1 cellular context compared by ENCODE assay signal in the genomic region with DNA sequence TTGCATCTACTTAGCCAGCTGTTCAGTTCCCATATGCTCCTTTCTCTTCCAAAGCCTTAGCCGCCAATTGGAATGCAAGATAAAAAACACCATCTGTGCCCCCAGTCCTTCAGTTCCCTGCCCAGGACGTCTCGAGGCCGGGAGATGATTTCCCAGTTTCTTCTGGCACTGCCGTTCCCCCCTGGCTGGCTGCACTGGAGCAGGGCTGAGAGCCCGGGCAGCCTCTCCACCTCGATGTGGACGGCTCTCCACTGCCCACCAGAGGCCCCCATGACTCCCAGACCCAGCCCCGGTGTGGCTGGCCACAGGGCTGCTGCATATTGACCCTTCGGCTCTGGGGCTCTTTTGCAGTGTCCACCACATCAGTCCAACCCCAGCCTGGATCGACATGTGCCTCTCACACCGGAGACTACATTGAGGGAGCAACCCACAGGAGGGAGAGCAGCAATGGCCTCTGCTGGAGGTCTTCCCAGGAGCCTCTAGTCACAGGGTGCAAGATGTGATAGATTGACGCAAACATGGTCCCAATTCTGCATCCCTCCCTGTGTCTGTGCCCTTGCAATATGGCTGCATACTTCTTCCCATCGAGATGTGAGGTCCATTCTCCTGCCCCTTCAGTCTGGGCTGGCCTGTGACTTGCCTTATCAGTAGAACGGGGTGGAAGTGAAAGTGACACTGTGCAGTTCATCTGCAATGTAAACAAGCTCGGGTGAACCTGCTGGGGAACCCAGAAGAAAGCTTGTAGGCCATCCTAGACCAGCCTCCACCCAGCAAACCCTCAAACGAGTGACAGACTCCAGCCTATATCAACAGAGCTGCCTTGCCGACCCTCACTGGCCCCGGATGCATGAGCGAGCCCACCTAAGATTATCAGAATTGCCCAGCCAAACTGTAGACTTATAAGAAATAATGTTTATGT.
TF ChIP-seq lines count a peak whose summit lies in the region.

No MANE protein-coding gene starts in this region.

TF ChIP-seq in GM23338, 12 proteins besides CTCF, POLR2A, EP300 and RAD21 (continued from another document):
- TF ChIP-seq NANOG (IDR thresholded peaks at IDR 0.05; ENCODE audit: borderline replicate concordance) (no peak), ZNF114 (CRISPR knock-in tag; IDR thresholded peaks at IDR 0.05) (no peak)
